8 cellular contexts compared by ENCODE assay signal in the genomic region with DNA sequence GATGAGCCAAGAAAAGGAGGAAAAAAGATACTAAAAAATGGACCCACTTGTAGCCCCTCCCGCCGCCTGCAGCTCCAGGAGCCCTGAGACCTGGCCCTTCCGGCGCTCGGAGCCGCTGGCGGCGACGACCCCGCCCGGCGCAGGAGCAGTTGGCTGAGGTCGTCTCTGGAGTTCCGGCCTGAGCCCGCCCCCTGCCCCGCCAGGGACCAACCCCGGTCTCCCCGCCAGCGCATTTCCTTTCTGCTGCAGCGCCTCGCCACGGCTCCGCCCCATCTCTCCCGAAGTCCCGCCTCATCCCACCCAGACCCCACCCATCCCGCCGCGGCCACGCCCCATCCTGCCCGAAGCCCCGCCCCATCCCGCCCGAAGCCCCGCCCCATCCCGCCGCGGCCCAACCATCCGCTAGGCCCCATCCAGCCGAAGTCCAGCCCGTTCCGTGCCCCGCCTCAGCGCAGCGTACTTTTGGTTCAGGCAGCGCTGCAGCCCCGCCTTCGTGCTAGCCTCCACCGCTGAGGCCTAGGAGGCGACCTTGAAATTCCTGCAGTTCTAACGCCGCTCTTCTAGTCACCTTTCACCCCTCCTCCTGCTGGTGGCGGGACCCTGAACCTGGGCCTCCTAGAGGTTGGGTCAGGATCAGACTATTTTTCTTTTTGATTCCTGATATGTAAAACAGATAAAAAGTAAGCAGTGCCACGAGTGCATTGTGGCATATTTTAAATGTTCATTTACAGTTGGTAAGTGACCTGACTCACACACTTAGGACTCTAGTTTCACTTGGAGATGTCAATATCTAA. TPM values are rescaled to one million over a fixed set of nuclear protein-coding genes. Genes with fewer than 3 reads are reported as not detected.
DNase-seq lines count a peak whose midpoint lies in the region; ATAC-seq and TF ChIP-seq lines count a peak whose summit lies in the region.

A gene with protein sequence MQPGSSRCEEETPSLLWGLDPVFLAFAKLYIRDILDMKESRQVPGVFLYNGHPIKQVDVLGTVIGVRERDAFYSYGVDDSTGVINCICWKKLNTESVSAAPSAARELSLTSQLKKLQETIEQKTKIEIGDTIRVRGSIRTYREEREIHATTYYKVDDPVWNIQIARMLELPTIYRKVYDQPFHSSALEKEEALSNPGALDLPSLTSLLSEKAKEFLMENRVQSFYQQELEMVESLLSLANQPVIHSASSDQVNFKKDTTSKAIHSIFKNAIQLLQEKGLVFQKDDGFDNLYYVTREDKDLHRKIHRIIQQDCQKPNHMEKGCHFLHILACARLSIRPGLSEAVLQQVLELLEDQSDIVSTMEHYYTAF (minus strand): TSS at position 132 of the 794 bp plus-strand sequence. CDS start 590 bp downstream, outside the sequence.

- TF ChIP-seq EP300 in tibial nerve (IDR thresholded peaks at IDR 0.05) = peak; percentile 54 to 92

- H3K27ac ChIP-seq in SU-DHL-6 (ENCODE audit: low read depth, low read length) (peak within 1 kb of the TSS; percentile 30), parathyroid adenoma (peak within 1 kb of the TSS; percentile 98), tibial nerve (peak within 1 kb of the TSS; percentile 84 to 96 (median 93))

- H3K36me3 ChIP-seq in SU-DHL-6 (ENCODE audit: low read length) = 0 out of 2 replicates have a peak, but pooled peaks cover 7% of the 10 kb centered on the region
- H3K36me3 ChIP-seq in parathyroid adenoma (ENCODE audit: control insufficient read depth, insufficient read depth, low read length) = no peaks in the 10 kb centered on the region
- peaks cover 0 to 4% (median 0%) of the 10 kb centered on the region in 3 donors for H3K36me3 ChIP-seq in tibial nerve

- DNase-seq in GM12864 (ENCODE audit: low read depth) (peak; percentile 85), NCI-H128 (lab: John Stamatoyannopoulos, UW; ENCODE audit: unreplicated experiment) (peak; percentile 59), Right ventricle myocardium superior (peak; percentile 98), tibial nerve (ENCODE audit: low spot score in 2 of 2) (peak; percentile 90 to 92)
- peak; percentile 88 for DNase-seq in activated naive CD8-positive, alpha-beta T cell treated with anti-CD3 and anti-CD28 coated beads, Interleukin-2, amount 50 U/mL, for 16 hours (ENCODE audit: low read depth, low spot score)

- ATAC-seq in HG02678 (IDR thresholded peaks at IDR 0.05; ENCODE audit: unreplicated experiment) (peak; percentile 89), Right ventricle myocardium superior (ENCODE audit: poor library complexity) (peak; percentile 98)

- H3F3A ChIP-seq in SU-DHL-6 (ENCODE audit: insufficient read depth) = peaks cover 5% of the 10 kb centered on the region; the same call in 1 of the 2 replicates

- TF ChIP-seq POLR2A in tibial nerve (IDR thresholded peaks at IDR 0.05) = peak; percentile 86 to 92

- H3K4me1 ChIP-seq in parathyroid adenoma = peaks cover 8% of the 10 kb centered on the region
- H3K4me1 ChIP-seq in tibial nerve = peaks cover 0 to 34% (median 17%) of the 10 kb centered on the region in 4 donors

- H3K9me3 ChIP-seq in SU-DHL-6 (ENCODE audit: insufficient read depth, low read length) = peaks cover 6% of the 10 kb centered on the region; the same call in 1 of the 2 replicates
- H3K9me3 ChIP-seq in parathyroid adenoma (ENCODE audit: control insufficient read depth, low read length) = no peaks in the 10 kb centered on the region
- no peaks in the 10 kb centered on the region for H3K9me3 ChIP-seq in tibial nerve

- WGBS in tibial nerve, 2 donors = 0 to 1% methylated on average over 33 to 37 of the region's 53 CpGs

- H3K9ac ChIP-seq in SU-DHL-6 (ENCODE audit: low read length) (peak within 1 kb of the TSS; percentile 81), parathyroid adenoma (peak within 1 kb of the TSS; percentile 88)

- peak within 1 kb of the TSS; percentile 81 for H3K4me2 ChIP-seq in SU-DHL-6 (ENCODE audit: low read depth, low read length, poor library complexity, severe bottlenecking)
- H3K4me2 ChIP-seq in parathyroid adenoma (ENCODE audit: low read length) = peak within 1 kb of the TSS; percentile 95

- no peaks in the 10 kb centered on the region for H4K20me1 ChIP-seq in SU-DHL-6 (ENCODE audit: low read depth, low read length)

- peak within 1 kb of the TSS; percentile 95 for H2AFZ ChIP-seq in SU-DHL-6 (ENCODE audit: low read depth, low read length, severe bottlenecking)
- H2AFZ ChIP-seq in parathyroid adenoma = peak within 1 kb of the TSS; percentile 98

- H3K79me2 ChIP-seq in SU-DHL-6 (ENCODE audit: insufficient read depth, low read length) = no peaks in the 10 kb centered on the region; the same call in 1 of the 2 replicates
- peaks cover 4% of the 10 kb centered on the region for H3K79me2 ChIP-seq in parathyroid adenoma

- H3K9me2 ChIP-seq in SU-DHL-6 (replicated peaks; ENCODE audit: insufficient read depth, low read length) = no peaks in the 10 kb centered on the region

- intact Hi-C loops in Right ventricle myocardium superior (cut with DNase I) = loop anchor here (2.0 kb wide), 1 partner anchor 49 kb away; a partner anchor contains a TSS

- no peaks in the 10 kb centered on the region for H3K27me3 ChIP-seq in SU-DHL-6 (ENCODE audit: low read length)
- no peaks in the 10 kb centered on the region for H3K27me3 ChIP-seq in parathyroid adenoma (ENCODE audit: control insufficient read depth, insufficient read depth, low read length)
- H3K27me3 ChIP-seq in tibial nerve = no peaks in the 10 kb centered on the region

- H3K4me3 ChIP-seq in GM12864 (ENCODE audit: low read depth, low read length) = peak within 1 kb of the TSS; percentile 86
- peak within 1 kb of the TSS; percentile 80 for H3K4me3 ChIP-seq in SU-DHL-6 (ENCODE audit: insufficient read depth, low read length, poor library complexity, severe bottlenecking)
- H3K4me3 ChIP-seq in parathyroid adenoma (ENCODE audit: low read depth, low read length) = peak within 1 kb of the TSS; percentile 71
- H3K4me3 ChIP-seq in tibial nerve = peak within 1 kb of the TSS; percentile 63 to 85 (median 76)

- peak; percentile 14 for TF ChIP-seq CTCF in GM12864 (IDR thresholded peaks at IDR 0.05; ENCODE audit: low read depth, low read length, missing control alignments)
- no peak for TF ChIP-seq CTCF in SU-DHL-6 (IDR thresholded peaks at IDR 0.05; ENCODE audit: insufficient read depth, low read length, poor library complexity, severe bottlenecking)
- peak; percentile 14 for TF ChIP-seq CTCF in parathyroid adenoma (IDR thresholded peaks at IDR 0.05)
- TF ChIP-seq CTCF in tibial nerve (IDR thresholded peaks at IDR 0.05) = peak in 3 of 5 experiments; percentile 1 to 28 (median 12)

RNA-seq across cellular contexts. Expression of the gene that starts here (rescaled TPM):
- total RNA-seq in Right ventricle myocardium superior (29.7 TPM), tibial nerve (10 to 100 TPM; 12.6 to 26.7 (median 22.1) TPM)

Comparison
In these comparisons a context has a peak if more than half of its experiments do, and no peak if none do; other contexts are left out.
1. Peak in every context shown above with its lines: DNase-seq, ATAC-seq, H3K4me3 ChIP-seq and H3K27ac ChIP-seq.
2. H3K27ac ChIP-seq: peak in every context shown above with its lines; median percentile 98 in parathyroid adenoma; 93 in tibial nerve; 30 in SU-DHL-6.